ENCODE assay signal across 8 cellular contexts in genomic region chr9:128073260-128073886, GRCh38. TPM values are rescaled to one million over a fixed set of nuclear protein-coding genes. Genes with fewer than 3 reads are reported as not detected.
DNase-seq lines count a peak whose midpoint lies in the region; ATAC-seq and TF ChIP-seq lines count a peak whose summit lies in the region.

No MANE protein-coding gene starts in this region.

- BruUV-seq in HCT116 (replicated peaks; lab: Mats Ljungman, UMichigan) = no TSS peak

- H3K4me2 ChIP-seq in HCT116 (ENCODE audit: low read length) (no peak overlapping the region), smooth muscle cell (peak overlapping the region; percentile 76)

- peaks cover 39% of the 10 kb centered on the region for H3K4me1 Mint-ChIP-seq in T-helper 17 cell

- 80 to 82% methylated on average over 7 of the region's 7 CpGs for WGBS in heart right ventricle, 2 donors
- 81% methylated on average over 7 of the region's 7 CpGs for WGBS in smooth muscle cell (ENCODE audit: low lambda C conversion rate)

- TF ChIP-seq CTCF in HCT116 (IDR thresholded peaks at IDR 0.05 in 2 of 3, conservative IDR thresholded peaks at IDR 0.05 in 1 of 3; ENCODE audit: borderline replicate concordance in 1 of 3, insufficient read depth in 1 of 3, low read depth in 2 of 3, low read length in 2 of 3) = no peak
- no peak for TF ChIP-seq CTCF in heart right ventricle (IDR thresholded peaks at IDR 0.05)
- no peak for TF ChIP-seq CTCF in smooth muscle cell (IDR thresholded peaks at IDR 0.05; ENCODE audit: borderline replicate concordance, insufficient read depth, poor library complexity, severe bottlenecking)

- H3K36me3 ChIP-seq in HCT116 (ENCODE audit: control insufficient read depth in 1 of 2, insufficient read depth in 2 of 2, low read length in 2 of 2) = no peaks in the 10 kb centered on the region; a peak in 1 of 4 replicates
- no peaks in the 10 kb centered on the region for H3K36me3 ChIP-seq in heart right ventricle
- H3K36me3 ChIP-seq in smooth muscle cell (ENCODE audit: low read depth) = no peaks in the 10 kb centered on the region

- H3K9ac ChIP-seq in HCT116 (ENCODE audit: low read length) (no peak overlapping the region), smooth muscle cell (ENCODE audit: low read depth) (no peak overlapping the region)

- TF ChIP-seq RAD21 in HCT116 (IDR thresholded peaks at IDR 0.05; ENCODE audit: low read depth) = no peak

- ATAC-seq in HCT116 = no peak
- no peak for ATAC-seq in T-helper 17 cell
- ATAC-seq in heart right ventricle = no peak
- no peak for ATAC-seq in GM21717 (IDR thresholded peaks at IDR 0.05; ENCODE audit: unreplicated experiment)
- ATAC-seq in GM18909 (IDR thresholded peaks at IDR 0.05; ENCODE audit: poor library complexity, unreplicated experiment) = no peak

- H3K27ac ChIP-seq in HCT116 (ENCODE audit: low read depth, low read length) = peak overlapping the region; percentile 56; the same call in 1 of the 2 replicates
- peak overlapping the region; percentile 13 to 90 (median 72) for H3K27ac ChIP-seq in heart right ventricle
- H3K27ac ChIP-seq in smooth muscle cell (ENCODE audit: low read depth) = peak overlapping the region; percentile 76

- POLR2A ChIA-PET in HCT116 (lab: Charles Lee) = interaction anchor here (1.1 to 1.3 kb wide), 2 partner anchors 22 to 44 kb away, joined by 3 to 5 read pairs; no protein-coding TSS in a partner anchor

- CTCF ChIA-PET in HCT116 (lab: Charles Lee) = interaction anchor here (0.6 kb wide), 2 partner anchors 35 to 191 kb away, joined by 3 read pairs; no protein-coding TSS in a partner anchor

- H3K27me3 Mint-ChIP-seq in T-helper 17 cell = no peaks in the 10 kb centered on the region

- H3K4me1 ChIP-seq in HCT116 (ENCODE audit: control insufficient read depth in 1 of 2, insufficient read depth in 2 of 2, low read length in 2 of 2) (peaks cover 49 to 53% of the 10 kb centered on the region in 2 experiments), heart right ventricle (peaks cover 11 to 75% (median 44%) of the 10 kb centered on the region in 9 donors), smooth muscle cell (ENCODE audit: low read depth) (peaks cover 23% of the 10 kb centered on the region)

- H3K79me2 ChIP-seq in HCT116 (ENCODE audit: insufficient read depth, low read length) (peaks cover 93% of the 10 kb centered on the region), smooth muscle cell (ENCODE audit: low read depth) (peaks cover 77% of the 10 kb centered on the region)

- peak overlapping the region; percentile 52 for H3K4me3 Mint-ChIP-seq in T-helper 17 cell

- no peaks in the 10 kb centered on the region for H3K9me2 ChIP-seq in HCT116 (ENCODE audit: insufficient read depth)

- H3K27me3 ChIP-seq in HCT116 (ENCODE audit: insufficient read depth, low read length) (no peaks in the 10 kb centered on the region), heart right ventricle (no peaks in the 10 kb centered on the region), smooth muscle cell (ENCODE audit: low read depth) (no peaks in the 10 kb centered on the region)

- H3F3A ChIP-seq in smooth muscle cell (ENCODE audit: low read depth) = peaks cover 24% of the 10 kb centered on the region

- peak overlapping the region; percentile 97 for H3K27ac Mint-ChIP-seq in T-helper 17 cell

- peaks cover 2% of the 10 kb centered on the region for H3K36me3 Mint-ChIP-seq in T-helper 17 cell (ENCODE audit: low read depth)

- H2AFZ ChIP-seq in HCT116 (ENCODE audit: low read depth, low read length, poor library complexity, severe bottlenecking) (no peak overlapping the region), smooth muscle cell (ENCODE audit: low read depth) (no peak overlapping the region)

- H3K4me3 ChIP-seq in HCT116 (replicated peaks in 1 of 2; ENCODE audit: low read depth in 1 of 2, low read length in 2 of 2) (no peak overlapping the region), heart right ventricle (peak overlapping the region in 1 of 10 donors; percentile 26), smooth muscle cell (no peak overlapping the region)

- TF ChIP-seq POLR2A in HCT116 (IDR thresholded peaks at IDR 0.05; ENCODE audit: borderline replicate concordance, extremely low read depth, insufficient read depth, insufficient read length) = no peak

- H3K9me3 ChIP-seq in HCT116 (ENCODE audit: control insufficient read depth in 1 of 2, insufficient read depth in 1 of 2, low read depth in 1 of 2, low read length in 2 of 2) (no peaks in the 10 kb centered on the region), T-helper 17 cell (ENCODE audit: control insufficient read depth, low read length, poor library complexity, severe bottlenecking) (no peaks in the 10 kb centered on the region), heart right ventricle (no peaks in the 10 kb centered on the region), smooth muscle cell (replicated peaks; ENCODE audit: low read depth) (no peaks in the 10 kb centered on the region)

- H4K20me1 ChIP-seq in HCT116 (ENCODE audit: insufficient read depth) (no peaks in the 10 kb centered on the region), smooth muscle cell (ENCODE audit: low read depth) (peaks cover 29% of the 10 kb centered on the region)

- intact Hi-C loops in HCT116 (cut with micrococcal nuclease) = no loop called here
- intact Hi-C loops in heart right ventricle (cut with DNase I) = no loop called here

- RAD21 ChIA-PET in HCT116 (lab: Charles Lee; ENCODE audit: low non-redundant PET in 1 of 2, low total read pairs in 2 of 2, uncharacterized antibody in 2 of 2, unreplicated experiment in 2 of 2) = no interaction called here

- DNase-seq in HCT116 (ENCODE audit: low read depth, low spot score) (no peak), T-helper 17 cell (no peak), heart right ventricle (no peak), smooth muscle cell (lab: John Stamatoyannopoulos, UW; ENCODE audit: unreplicated experiment) (no peak)
- DNase-seq in stimulated activated CD4-positive, alpha-beta T cell treated with anti-CD3 and anti-CD28 coated beads, Interleukin-12 subunit alpha, Interleukin-12 subunit beta, amount 100 ng/mL, for 4 hours = no peak
- no peak for DNase-seq in activated naive CD4-positive, alpha-beta T cell treated with anti-CD3 and anti-CD28 coated beads, Interleukin-2, amount 50 U/mL, for 16 hours

TF ChIP-seq in HCT116, 20 proteins besides CTCF, POLR2A, EP300 and RAD21 (continues in another document):
- TF ChIP-seq ZNF274 (IDR thresholded peaks at IDR 0.05; ENCODE audit: low read depth, low read length) (no peak), SIN3A (IDR thresholded peaks at IDR 0.05; ENCODE audit: low read depth) (no peak), SP1 (IDR thresholded peaks at IDR 0.05; ENCODE audit: low read depth) (no peak), CEBPB (IDR thresholded peaks at IDR 0.05; ENCODE audit: low read depth) (no peak), ZBTB33 (IDR thresholded peaks at IDR 0.05; ENCODE audit: extremely low read depth, insufficient replicate concordance, low read length) (no peak), TCF7L2 (IDR thresholded peaks at IDR 0.05; ENCODE audit: borderline replicate concordance, extremely low read depth, insufficient read depth, insufficient read length) (no peak), POLR2AphosphoS5 (IDR thresholded peaks at IDR 0.05; ENCODE audit: low read depth, low read length) (no peak)

RNA-seq across cellular contexts. Expression of gene SLC25A25, which starts 5.3 kb away (rescaled TPM):
- 15.3 TPM for total RNA-seq in HCT116 (2021; ENCODE audit: unreplicated experiment)
- 18.8 and 20.5 TPM in 2 replicates for polyA plus RNA-seq in HCT116 (2012)
- 10 to 100 TPM; 16.3 to 20.4 TPM for total RNA-seq in T-helper 17 cell
- 10 to 100 TPM in 3 of 10 donors, 1 to 10 TPM in 7; 3.6 to 20.7 (median 7.5) TPM for total RNA-seq in heart right ventricle
- 1 to 10 TPM; 2.3 to 4.8 TPM for polyA plus RNA-seq in heart right ventricle
- 15.7 and 20.6 TPM in 2 replicates for total RNA-seq in smooth muscle cell
- polyA plus RNA-seq in smooth muscle cell = 19.9 and 20.5 TPM in 2 replicates

RNA-seq across cellular contexts. Expression of gene NAIF1, which starts 6.3 kb away (rescaled TPM):
- total RNA-seq in HCT116 (2021; ENCODE audit: unreplicated experiment) (11.0 TPM), T-helper 17 cell (10 to 100 TPM; 11.6 to 15.2 TPM), heart right ventricle (1 to 10 TPM; 3.2 to 7.0 (median 5.5) TPM), smooth muscle cell (3.8 and 5.2 TPM in 2 replicates)
- 13.3 and 16.7 TPM in 2 replicates for polyA plus RNA-seq in HCT116 (2012)
- polyA plus RNA-seq in heart right ventricle (1 to 10 TPM; 4.4 to 7.2 TPM), smooth muscle cell (6.7 and 8.9 TPM in 2 replicates)

RNA-seq across cellular contexts. Expression of gene PTGES2, which starts 54.2 kb away (rescaled TPM):
- 148 TPM for total RNA-seq in HCT116 (2021; ENCODE audit: unreplicated experiment)
- 154 and 164 TPM in 2 replicates for polyA plus RNA-seq in HCT116 (2012)
- 10 to 100 TPM; 46.4 to 58.2 TPM for total RNA-seq in T-helper 17 cell
- total RNA-seq in heart right ventricle = 100 to 1,000 TPM; 117 to 166 (median 148) TPM
- polyA plus RNA-seq in heart right ventricle = 100 to 1,000 TPM; 132 to 147 TPM
- total RNA-seq in smooth muscle cell = 20.7 and 31.5 TPM in 2 replicates
- 78.6 and 102 TPM in 2 replicates for polyA plus RNA-seq in smooth muscle cell
